Comparison of ENCODE assay signal across 1 cellular context in the genomic region with DNA sequence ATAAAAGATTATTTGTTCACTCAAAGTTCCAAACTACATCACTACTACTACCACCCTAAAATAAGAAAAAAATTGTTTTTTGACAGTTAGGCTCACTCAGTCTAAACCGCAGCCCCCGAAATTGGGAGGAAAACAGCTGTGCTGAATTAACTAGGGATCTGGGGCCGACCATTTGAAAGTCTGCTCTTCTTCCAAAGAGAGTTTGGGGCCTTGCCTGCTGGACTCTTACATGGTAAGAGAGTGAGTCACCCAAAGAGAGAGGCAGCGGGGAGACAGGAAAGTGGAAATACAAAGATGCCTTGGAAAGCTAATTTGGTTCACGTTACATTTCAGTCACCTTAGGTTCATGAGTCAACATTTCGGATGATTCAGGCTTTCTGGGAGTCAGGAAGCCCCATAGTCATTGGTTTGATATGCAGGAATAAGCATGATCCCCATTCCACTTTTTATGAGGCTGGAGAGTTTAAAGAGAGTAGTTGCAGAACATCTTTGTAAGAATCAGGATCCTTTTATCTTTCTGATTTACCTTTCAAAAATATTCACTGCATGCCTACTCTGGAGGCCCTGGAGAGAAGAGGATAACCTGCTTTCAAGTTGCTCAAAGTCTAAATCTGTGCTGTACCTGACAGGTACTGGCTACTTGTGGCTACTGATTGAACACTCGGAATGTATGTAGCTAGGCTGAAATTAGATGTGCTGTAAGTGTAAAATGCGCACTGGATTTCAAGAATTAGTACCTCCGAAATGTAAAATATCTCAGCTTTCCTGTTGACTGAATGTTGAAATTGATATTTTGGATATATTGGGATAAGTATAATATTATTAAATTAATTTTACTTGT.
TF ChIP-seq lines count a peak whose summit lies in the region.

No MANE protein-coding gene starts in this region.

TF ChIP-seq in H1, 55 proteins besides CTCF, POLR2A, EP300 and RAD21:
- TF ChIP-seq GABPA (IDR thresholded peaks at IDR 0.05; ENCODE audit: borderline replicate concordance, insufficient read depth, low read length) (no peak), GTF2F1 (IDR thresholded peaks at IDR 0.05; ENCODE audit: borderline replicate concordance, low read depth, low read length) (no peak), KDM4A (IDR thresholded peaks at IDR 0.05; ENCODE audit: low read depth, low read length, severe bottlenecking) (no peak), TBP (IDR thresholded peaks at IDR 0.05; ENCODE audit: low read depth, low read length) (no peak), BCL11A (IDR thresholded peaks at IDR 0.05; ENCODE audit: low read depth in 2 of 2, low read length in 2 of 2) (no peak), CHD1 (IDR thresholded peaks at IDR 0.05; ENCODE audit: low read depth, low read length) (no peak), SAP30 (IDR thresholded peaks at IDR 0.05; ENCODE audit: insufficient read depth, insufficient replicate concordance, low read length) (peak; percentile 88), SRF (IDR thresholded peaks at IDR 0.05; ENCODE audit: low read depth, low read length) (no peak), JUN (IDR thresholded peaks at IDR 0.05; ENCODE audit: low read depth, low read length) (no peak), SUZ12 (IDR thresholded peaks at IDR 0.05; ENCODE audit: low read length) (no peak), SIN3A (conservative IDR thresholded peaks at IDR 0.05 in 1 of 2, IDR thresholded peaks at IDR 0.05 in 1 of 2; ENCODE audit: low read depth in 1 of 2, low read length in 2 of 2) (peak; percentile 16 to 59; a peak in 1 of 4 replicates), EGR1 (IDR thresholded peaks at IDR 0.05; ENCODE audit: borderline replicate concordance, low read depth, low read length) (no peak), YY1 (IDR thresholded peaks at IDR 0.05; ENCODE audit: low read depth, low read length) (no peak), SP2 (IDR thresholded peaks at IDR 0.05; ENCODE audit: low read length) (no peak), HDAC2 (IDR thresholded peaks at IDR 0.05; ENCODE audit: borderline replicate concordance in 1 of 2, low read depth in 2 of 2, low read length in 2 of 2) (no peak), SP4 (IDR thresholded peaks at IDR 0.05; ENCODE audit: low read length) (no peak), JUND (IDR thresholded peaks at IDR 0.05; ENCODE audit: low read length) (peak; percentile 88), BACH1 (IDR thresholded peaks at IDR 0.05; ENCODE audit: low read length) (0 out of 2 replicates have a peak, but pooled peaks have one; percentile 28), CBX5 (IDR thresholded peaks at IDR 0.05; ENCODE audit: low read depth, low read length) (no peak), HDAC6 (IDR thresholded peaks at IDR 0.05; ENCODE audit: low read depth, low read length) (no peak), TAF1 (IDR thresholded peaks at IDR 0.05; ENCODE audit: low read depth, low read length) (no peak)
- TF ChIP-seq, protein P1, sequence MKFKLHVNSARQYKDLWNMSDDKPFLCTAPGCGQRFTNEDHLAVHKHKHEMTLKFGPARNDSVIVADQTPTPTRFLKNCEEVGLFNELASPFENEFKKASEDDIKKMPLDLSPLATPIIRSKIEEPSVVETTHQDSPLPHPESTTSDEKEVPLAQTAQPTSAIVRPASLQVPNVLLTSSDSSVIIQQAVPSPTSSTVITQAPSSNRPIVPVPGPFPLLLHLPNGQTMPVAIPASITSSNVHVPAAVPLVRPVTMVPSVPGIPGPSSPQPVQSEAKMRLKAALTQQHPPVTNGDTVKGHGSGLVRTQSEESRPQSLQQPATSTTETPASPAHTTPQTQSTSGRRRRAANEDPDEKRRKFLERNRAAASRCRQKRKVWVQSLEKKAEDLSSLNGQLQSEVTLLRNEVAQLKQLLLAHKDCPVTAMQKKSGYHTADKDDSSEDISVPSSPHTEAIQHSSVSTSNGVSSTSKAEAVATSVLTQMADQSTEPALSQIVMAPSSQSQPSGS (IDR thresholded peaks at IDR 0.05; ENCODE audit: low read length) = no peak
- TF ChIP-seq, protein P2, sequence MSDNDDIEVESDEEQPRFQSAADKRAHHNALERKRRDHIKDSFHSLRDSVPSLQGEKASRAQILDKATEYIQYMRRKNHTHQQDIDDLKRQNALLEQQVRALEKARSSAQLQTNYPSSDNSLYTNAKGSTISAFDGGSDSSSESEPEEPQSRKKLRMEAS (IDR thresholded peaks at IDR 0.05) = no peak
- TF ChIP-seq, protein P3, sequence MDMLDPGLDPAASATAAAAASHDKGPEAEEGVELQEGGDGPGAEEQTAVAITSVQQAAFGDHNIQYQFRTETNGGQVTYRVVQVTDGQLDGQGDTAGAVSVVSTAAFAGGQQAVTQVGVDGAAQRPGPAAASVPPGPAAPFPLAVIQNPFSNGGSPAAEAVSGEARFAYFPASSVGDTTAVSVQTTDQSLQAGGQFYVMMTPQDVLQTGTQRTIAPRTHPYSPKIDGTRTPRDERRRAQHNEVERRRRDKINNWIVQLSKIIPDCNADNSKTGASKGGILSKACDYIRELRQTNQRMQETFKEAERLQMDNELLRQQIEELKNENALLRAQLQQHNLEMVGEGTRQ (IDR thresholded peaks at IDR 0.05; ENCODE audit: low read length) = no peak
- TF ChIP-seq, protein P4, sequence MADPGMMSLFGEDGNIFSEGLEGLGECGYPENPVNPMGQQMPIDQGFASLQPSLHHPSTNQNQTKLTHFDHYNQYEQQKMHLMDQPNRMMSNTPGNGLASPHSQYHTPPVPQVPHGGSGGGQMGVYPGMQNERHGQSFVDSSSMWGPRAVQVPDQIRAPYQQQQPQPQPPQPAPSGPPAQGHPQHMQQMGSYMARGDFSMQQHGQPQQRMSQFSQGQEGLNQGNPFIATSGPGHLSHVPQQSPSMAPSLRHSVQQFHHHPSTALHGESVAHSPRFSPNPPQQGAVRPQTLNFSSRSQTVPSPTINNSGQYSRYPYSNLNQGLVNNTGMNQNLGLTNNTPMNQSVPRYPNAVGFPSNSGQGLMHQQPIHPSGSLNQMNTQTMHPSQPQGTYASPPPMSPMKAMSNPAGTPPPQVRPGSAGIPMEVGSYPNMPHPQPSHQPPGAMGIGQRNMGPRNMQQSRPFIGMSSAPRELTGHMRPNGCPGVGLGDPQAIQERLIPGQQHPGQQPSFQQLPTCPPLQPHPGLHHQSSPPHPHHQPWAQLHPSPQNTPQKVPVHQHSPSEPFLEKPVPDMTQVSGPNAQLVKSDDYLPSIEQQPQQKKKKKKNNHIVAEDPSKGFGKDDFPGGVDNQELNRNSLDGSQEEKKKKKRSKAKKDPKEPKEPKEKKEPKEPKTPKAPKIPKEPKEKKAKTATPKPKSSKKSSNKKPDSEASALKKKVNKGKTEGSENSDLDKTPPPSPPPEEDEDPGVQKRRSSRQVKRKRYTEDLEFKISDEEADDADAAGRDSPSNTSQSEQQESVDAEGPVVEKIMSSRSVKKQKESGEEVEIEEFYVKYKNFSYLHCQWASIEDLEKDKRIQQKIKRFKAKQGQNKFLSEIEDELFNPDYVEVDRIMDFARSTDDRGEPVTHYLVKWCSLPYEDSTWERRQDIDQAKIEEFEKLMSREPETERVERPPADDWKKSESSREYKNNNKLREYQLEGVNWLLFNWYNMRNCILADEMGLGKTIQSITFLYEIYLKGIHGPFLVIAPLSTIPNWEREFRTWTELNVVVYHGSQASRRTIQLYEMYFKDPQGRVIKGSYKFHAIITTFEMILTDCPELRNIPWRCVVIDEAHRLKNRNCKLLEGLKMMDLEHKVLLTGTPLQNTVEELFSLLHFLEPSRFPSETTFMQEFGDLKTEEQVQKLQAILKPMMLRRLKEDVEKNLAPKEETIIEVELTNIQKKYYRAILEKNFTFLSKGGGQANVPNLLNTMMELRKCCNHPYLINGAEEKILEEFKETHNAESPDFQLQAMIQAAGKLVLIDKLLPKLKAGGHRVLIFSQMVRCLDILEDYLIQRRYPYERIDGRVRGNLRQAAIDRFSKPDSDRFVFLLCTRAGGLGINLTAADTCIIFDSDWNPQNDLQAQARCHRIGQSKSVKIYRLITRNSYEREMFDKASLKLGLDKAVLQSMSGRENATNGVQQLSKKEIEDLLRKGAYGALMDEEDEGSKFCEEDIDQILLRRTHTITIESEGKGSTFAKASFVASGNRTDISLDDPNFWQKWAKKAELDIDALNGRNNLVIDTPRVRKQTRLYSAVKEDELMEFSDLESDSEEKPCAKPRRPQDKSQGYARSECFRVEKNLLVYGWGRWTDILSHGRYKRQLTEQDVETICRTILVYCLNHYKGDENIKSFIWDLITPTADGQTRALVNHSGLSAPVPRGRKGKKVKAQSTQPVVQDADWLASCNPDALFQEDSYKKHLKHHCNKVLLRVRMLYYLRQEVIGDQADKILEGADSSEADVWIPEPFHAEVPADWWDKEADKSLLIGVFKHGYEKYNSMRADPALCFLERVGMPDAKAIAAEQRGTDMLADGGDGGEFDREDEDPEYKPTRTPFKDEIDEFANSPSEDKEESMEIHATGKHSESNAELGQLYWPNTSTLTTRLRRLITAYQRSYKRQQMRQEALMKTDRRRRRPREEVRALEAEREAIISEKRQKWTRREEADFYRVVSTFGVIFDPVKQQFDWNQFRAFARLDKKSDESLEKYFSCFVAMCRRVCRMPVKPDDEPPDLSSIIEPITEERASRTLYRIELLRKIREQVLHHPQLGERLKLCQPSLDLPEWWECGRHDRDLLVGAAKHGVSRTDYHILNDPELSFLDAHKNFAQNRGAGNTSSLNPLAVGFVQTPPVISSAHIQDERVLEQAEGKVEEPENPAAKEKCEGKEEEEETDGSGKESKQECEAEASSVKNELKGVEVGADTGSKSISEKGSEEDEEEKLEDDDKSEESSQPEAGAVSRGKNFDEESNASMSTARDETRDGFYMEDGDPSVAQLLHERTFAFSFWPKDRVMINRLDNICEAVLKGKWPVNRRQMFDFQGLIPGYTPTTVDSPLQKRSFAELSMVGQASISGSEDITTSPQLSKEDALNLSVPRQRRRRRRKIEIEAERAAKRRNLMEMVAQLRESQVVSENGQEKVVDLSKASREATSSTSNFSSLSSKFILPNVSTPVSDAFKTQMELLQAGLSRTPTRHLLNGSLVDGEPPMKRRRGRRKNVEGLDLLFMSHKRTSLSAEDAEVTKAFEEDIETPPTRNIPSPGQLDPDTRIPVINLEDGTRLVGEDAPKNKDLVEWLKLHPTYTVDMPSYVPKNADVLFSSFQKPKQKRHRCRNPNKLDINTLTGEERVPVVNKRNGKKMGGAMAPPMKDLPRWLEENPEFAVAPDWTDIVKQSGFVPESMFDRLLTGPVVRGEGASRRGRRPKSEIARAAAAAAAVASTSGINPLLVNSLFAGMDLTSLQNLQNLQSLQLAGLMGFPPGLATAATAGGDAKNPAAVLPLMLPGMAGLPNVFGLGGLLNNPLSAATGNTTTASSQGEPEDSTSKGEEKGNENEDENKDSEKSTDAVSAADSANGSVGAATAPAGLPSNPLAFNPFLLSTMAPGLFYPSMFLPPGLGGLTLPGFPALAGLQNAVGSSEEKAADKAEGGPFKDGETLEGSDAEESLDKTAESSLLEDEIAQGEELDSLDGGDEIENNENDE (IDR thresholded peaks at IDR 0.05; ENCODE audit: insufficient replicate concordance, low read length) = no peak
